In the genomic region with DNA sequence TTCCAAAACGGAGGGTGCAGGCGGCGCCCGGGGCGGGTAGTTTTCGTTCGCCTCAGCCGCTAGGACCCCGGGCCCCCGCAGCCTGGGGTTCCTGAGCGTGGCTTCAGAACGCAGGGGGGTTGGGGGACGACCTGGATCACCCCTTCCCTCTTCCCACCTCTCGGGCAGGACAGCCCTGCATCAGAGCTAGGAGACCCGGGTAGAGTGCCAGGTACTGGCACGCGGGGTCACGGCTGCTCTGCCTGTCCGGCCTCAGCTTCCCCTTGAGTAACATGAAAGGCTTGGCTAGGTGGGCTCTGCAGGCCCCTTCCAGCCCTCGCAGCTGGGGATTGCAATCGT, we compare ENCODE assay signal across 8 cellular contexts. TPM values are rescaled to one million over a fixed set of nuclear protein-coding genes. Genes with fewer than 3 reads are reported as not detected.
DNase-seq lines count a peak whose midpoint lies in the region; ATAC-seq and TF ChIP-seq lines count a peak whose summit lies in the region.

No MANE protein-coding gene starts in this region.

- peak overlapping the region; percentile 85 for H2AFZ ChIP-seq in GM23248
- peak overlapping the region; percentile 64 for H2AFZ ChIP-seq in SU-DHL-6 (ENCODE audit: low read depth, low read length, severe bottlenecking)

- ATAC-seq in gastrocnemius medialis (no peak), GM18909 (IDR thresholded peaks at IDR 0.05; ENCODE audit: poor library complexity, unreplicated experiment) (no peak), HG02884 (IDR thresholded peaks at IDR 0.05; ENCODE audit: unreplicated experiment) (no peak)

- no peaks in the 10 kb centered on the region for H3K36me3 ChIP-seq in GM23248 (ENCODE audit: low read depth)
- H3K36me3 ChIP-seq in SU-DHL-6 (ENCODE audit: low read length) = no peaks in the 10 kb centered on the region
- no peaks in the 10 kb centered on the region for H3K36me3 ChIP-seq in gastrocnemius medialis

- H3K9me2 ChIP-seq in GM23248 (ENCODE audit: insufficient read depth) = no peaks in the 10 kb centered on the region
- no peaks in the 10 kb centered on the region for H3K9me2 ChIP-seq in SU-DHL-6 (replicated peaks; ENCODE audit: insufficient read depth, low read length)

- DNase-seq in GM23248 = no peak
- peak in 1 of 2 donors; percentile 4 for DNase-seq in foreskin fibroblast
- no peak for DNase-seq in gastrocnemius medialis
- no peak for DNase-seq in COR-L47 (lab: John Stamatoyannopoulos, UW)
- DNase-seq in LoVo (ENCODE audit: low spot score) = no peak

- TF ChIP-seq POLR2A in gastrocnemius medialis (IDR thresholded peaks at IDR 0.05) = no peak

- H3K4me1 ChIP-seq in GM23248 (ENCODE audit: insufficient read depth) = peaks cover 13% of the 10 kb centered on the region
- peaks cover 19 to 22% of the 10 kb centered on the region in 2 donors for H3K4me1 ChIP-seq in gastrocnemius medialis

- peaks cover 4% of the 10 kb centered on the region; the same call in 1 of the 2 replicates for H3F3A ChIP-seq in GM23248 (ENCODE audit: insufficient read depth)
- no peaks in the 10 kb centered on the region; the same call in 1 of the 2 replicates for H3F3A ChIP-seq in SU-DHL-6 (ENCODE audit: insufficient read depth)

- H3K4me3 ChIP-seq in GM23248 = peak overlapping the region; percentile 78
- peak overlapping the region; percentile 58 for H3K4me3 ChIP-seq in SU-DHL-6 (ENCODE audit: insufficient read depth, low read length, poor library complexity, severe bottlenecking)
- peak overlapping the region; percentile 95 to 97 for H3K4me3 ChIP-seq in foreskin fibroblast (ENCODE audit: low read depth in 1 of 2, low read length in 2 of 2)
- peak overlapping the region; percentile 66 to 92 (median 84) for H3K4me3 ChIP-seq in gastrocnemius medialis

- intact Hi-C loops in gastrocnemius medialis (cut with DNase I; ENCODE audit: low total_unique reads) = loop anchor here (1.0 to 5.0 kb wide), 2 partner anchors 43 to 60 kb away; a partner anchor contains a TSS

- H3K79me2 ChIP-seq in GM23248 (ENCODE audit: insufficient read depth) (peaks cover 37% of the 10 kb centered on the region), SU-DHL-6 (ENCODE audit: insufficient read depth, low read length) (peaks cover 12% of the 10 kb centered on the region; the same call in 1 of the 2 replicates)

- H3K9me3 ChIP-seq in GM23248 (ENCODE audit: low read depth) (no peaks in the 10 kb centered on the region), SU-DHL-6 (ENCODE audit: insufficient read depth, low read length) (no peaks in the 10 kb centered on the region), gastrocnemius medialis (no peaks in the 10 kb centered on the region)

- no peaks in the 10 kb centered on the region; the same call in 1 of the 2 replicates for H4K20me1 ChIP-seq in GM23248 (ENCODE audit: insufficient read depth)
- no peaks in the 10 kb centered on the region for H4K20me1 ChIP-seq in SU-DHL-6 (ENCODE audit: low read depth, low read length)

- no peak for TF ChIP-seq CTCF in SU-DHL-6 (IDR thresholded peaks at IDR 0.05; ENCODE audit: insufficient read depth, low read length, poor library complexity, severe bottlenecking)
- TF ChIP-seq CTCF in foreskin fibroblast (IDR thresholded peaks at IDR 0.05; ENCODE audit: low read depth, low read length) = no peak
- TF ChIP-seq CTCF in gastrocnemius medialis (IDR thresholded peaks at IDR 0.05 in 4 of 5, conservative IDR thresholded peaks at IDR 0.05 in 1 of 5) = no peak

- H3K27me3 ChIP-seq in GM23248 (replicated peaks; ENCODE audit: insufficient read depth) (no peaks in the 10 kb centered on the region), SU-DHL-6 (ENCODE audit: low read length) (no peaks in the 10 kb centered on the region), gastrocnemius medialis (no peaks in the 10 kb centered on the region)

- in situ Hi-C loops in GM23248 (cut with MboI) (no loop called here), gastrocnemius medialis (cut with MboI; ENCODE audit: low sequenced_read_pairs in 4 of 4) (no loop called here)

- H3K4me2 ChIP-seq in GM23248 (ENCODE audit: unreplicated experiment) = peak overlapping the region; percentile 96
- peak overlapping the region; percentile 73 for H3K4me2 ChIP-seq in SU-DHL-6 (ENCODE audit: low read depth, low read length, poor library complexity, severe bottlenecking)

- peak overlapping the region; percentile 79 for H3K9ac ChIP-seq in GM23248
- H3K9ac ChIP-seq in SU-DHL-6 (ENCODE audit: low read length) = peak overlapping the region; percentile 62

- H3K27ac ChIP-seq in GM23248 = no peak overlapping the region
- peak overlapping the region; percentile 51 for H3K27ac ChIP-seq in SU-DHL-6 (ENCODE audit: low read depth, low read length)
- peak overlapping the region; percentile 78 to 87 (median 84) for H3K27ac ChIP-seq in gastrocnemius medialis

- WGBS in GM23248 (ENCODE audit: low coverage in 1 of 2, low lambda C conversion rate in 2 of 2, missing lambda C conversion rate in 2 of 2), 2 experiments = 2 to 3% methylated on average over 19 to 20 of the region's 21 CpGs

RNA-seq across cellular contexts. Expression of a gene that starts 0.5 kb away (rescaled TPM):
- 6.4 and 18.3 TPM in 2 replicates for total RNA-seq in GM23248 (2014; rRNA removed; shearing (Covaris generic))
- 2.4 and 3.2 TPM in 2 replicates for polyA plus RNA-seq in GM23248 (2016; fragmentation: Nextera tagmentation; extraction: Ambion mirVana)
- 1 to 10 TPM; 1.3 to 3.6 (median 3.1) TPM for total RNA-seq in gastrocnemius medialis

RNA-seq across cellular contexts. Expression of a gene that starts 0.7 kb away (rescaled TPM):
- total RNA-seq in GM23248 (2014; rRNA removed; shearing (Covaris generic)) = 12.3 and 14.8 TPM in 2 replicates
- polyA plus RNA-seq in GM23248 (2016; fragmentation: Nextera tagmentation; extraction: Ambion mirVana) = 24.7 and 29.8 TPM in 2 replicates
- total RNA-seq in gastrocnemius medialis = 10 to 100 TPM; 16.6 to 39.0 (median 21.9) TPM

RNA-seq across cellular contexts. Expression of a gene that starts 42.3 kb away (rescaled TPM):
- total RNA-seq in GM23248 (2014; rRNA removed; shearing (Covaris generic)) = 18.5 and 33.2 TPM in 2 replicates
- polyA plus RNA-seq in GM23248 (2016; fragmentation: Nextera tagmentation; extraction: Ambion mirVana) = 35.9 and 36.9 TPM in 2 replicates
- 10 to 100 TPM; 10.1 to 28.5 (median 13.5) TPM for total RNA-seq in gastrocnemius medialis
